ENCODE assay signal across 24 cellular contexts in the genomic region with DNA sequence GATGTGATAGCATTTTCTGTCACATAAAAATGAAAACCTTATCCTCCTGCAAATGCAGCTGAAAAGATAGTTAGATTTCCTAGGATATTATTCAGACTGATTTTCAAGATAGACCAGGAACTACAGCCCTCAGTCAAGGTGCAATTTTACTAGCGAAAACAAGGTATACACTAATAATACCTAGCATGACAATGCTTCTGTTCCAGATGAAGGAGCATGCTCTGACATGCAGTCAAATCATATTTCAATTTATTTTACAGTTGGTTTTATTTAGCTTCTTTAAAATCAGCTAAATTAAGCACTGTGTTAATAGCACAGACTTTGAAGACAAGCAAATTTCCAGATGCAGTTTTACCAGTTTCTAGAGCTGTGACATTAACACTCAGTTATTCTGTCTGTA.
"Had no signal": no experiment of that assay in that cellular context is flagged by ENCODE, and none has a peak within 500 bp of the region (broad histone marks: within the 10 kb centered on the region; RNA-seq: fewer than 3 reads in every experiment).

No MANE protein-coding gene starts in this region.

- H3K36me3 ChIP-seq: cardiac muscle cell, left lung, sigmoid colon, tibial artery had no signal

- H3K4me2 ChIP-seq: hepatocyte had no signal

- H3K9me3 ChIP-seq: left lung, tibial artery had no signal

- H3K4me1 Mint-ChIP-seq: immature natural killer cell, natural killer cell had no signal

- H3K4me3 Mint-ChIP-seq: activated B cell treated with CpG ODN at 0.5 μM for 24 hours; activated naive CD8-positive, alpha-beta T cell treated with anti-CD3 and anti-CD28 coated beads, Interleukin-2, amount 10 ng/mL, durations not matched to agents 7 days and 5 days; immature natural killer cell; mesothelial cell of epicardium; natural killer cell had no signal

- H3K27ac Mint-ChIP-seq: activated B cell treated with CpG ODN at 0.5 μM for 24 hours; activated naive CD8-positive, alpha-beta T cell treated with anti-CD3 and anti-CD28 coated beads, Interleukin-2, amount 10 ng/mL, durations not matched to agents 7 days and 5 days; mesothelial cell of epicardium; natural killer cell; progenitor cell of endocrine pancreas had no signal

- H3K4me3 ChIP-seq: cardiac muscle cell, hepatocyte, left lung, lung, sigmoid colon, tibial artery had no signal

- ATAC-seq: left lung; natural killer cell; stimulated activated naive CD8-positive, alpha-beta T cell treated with anti-CD3 and anti-CD28 coated beads, Interleukin-15, Interleukin-2, amounts not matched to agents 100 U/mL and 50 U/mL, for 24 hours had no signal

- H3K79me2 ChIP-seq: hepatocyte had no signal

- H3K9me3 Mint-ChIP-seq: immature natural killer cell, natural killer cell had no signal

- H3K36me3 Mint-ChIP-seq: mesothelial cell of epicardium had no signal

- H3K27ac ChIP-seq: cardiac muscle cell, hepatocyte, left lung, tibial artery had no signal

- DNase-seq: activated B cell treated with CpG ODN at 0.5 μM for 24 hours; activated CD4-positive, alpha-beta T cell treated with anti-CD3 and anti-CD28 coated beads for 4 hours; activated CD4-positive, alpha-beta T cell treated with anti-CD3 and anti-CD28 coated beads, Interleukin-2, amount 50 U/mL, for 48 hours; activated naive CD4-positive, alpha-beta T cell treated with Interleukin-2 at 50 U/mL for 16 hours; activated naive CD8-positive, alpha-beta T cell treated with anti-CD3 and anti-CD28 coated beads, Interleukin-2, amount 10 ng/mL, durations not matched to agents 7 days and 5 days; activated T-cell treated with anti-CD3 and anti-CD28 coated beads, Interleukin-2, amount 50 U/mL, for 48 hours; amygdala; effector CD4-positive, alpha-beta T cell; glutamatergic neuron; immature natural killer cell; kidney glomerular epithelial cell; left lung; natural killer cell; retina; sigmoid colon; stimulated activated CD4-positive, alpha-beta T cell treated with anti-CD3 and anti-CD28 coated beads, Interleukin-2, amount 100 ng/mL, for 48 hours; stimulated activated naive CD8-positive, alpha-beta T cell treated with anti-CD3 and anti-CD28 coated beads, Interleukin-15, Interleukin-2, amounts not matched to agents 100 U/mL and 50 U/mL, for 24 hours; T-helper 9 cell; tibial artery had no signal

- H2AFZ ChIP-seq: hepatocyte had no signal

- H3K27me3 Mint-ChIP-seq: activated B cell treated with CpG ODN at 0.5 μM for 24 hours; activated naive CD8-positive, alpha-beta T cell treated with anti-CD3 and anti-CD28 coated beads, Interleukin-2, amount 10 ng/mL, durations not matched to agents 7 days and 5 days; progenitor cell of endocrine pancreas had no signal

- H3K27me3 ChIP-seq: cardiac muscle cell, hepatocyte, left lung, sigmoid colon, tibial artery had no signal
